16 cellular contexts compared by ENCODE assay signal in genomic region chr1:89989791-89990190, GRCh38. TPM values are rescaled to one million over a fixed set of nuclear protein-coding genes. Genes with fewer than 3 reads are reported as not detected.
A peak's percentile ranks its signal among the peaks of the same experiment; 100 is the strongest.
DNase-seq lines count a peak whose midpoint lies in the region; ATAC-seq, FAIRE-seq and TF ChIP-seq lines count a peak whose summit lies in the region.
"Had no signal": no experiment of that assay in that cellular context is flagged by ENCODE, and none has a peak within 500 bp of the region (broad histone marks: within the 10 kb centered on the region; RNA-seq: fewer than 3 reads in every experiment).

No MANE protein-coding gene starts in this region.

- H3K27me3 Mint-ChIP-seq in T-cell = peaks cover 0 to 9% of the 10 kb centered on the region in 2 donors
- H3K27me3 Mint-ChIP-seq: activated naive CD4-positive, alpha-beta T cell treated with anti-CD3 and anti-CD28 coated beads, Interleukin-2, amount 50 U/mL, for 24 hours had no signal

- CTCF ChIA-PET in PC-3 (lab: Charles Lee) = no interaction called here
- CTCF ChIA-PET in HepG2 (lab: Yijun Ruan, JAX; ENCODE audit: low intra/inter-chr PET ratio, low total read pairs) = no interaction called here
- CTCF ChIA-PET in T-cell (lab: Charles Lee) = interaction anchor here (0.6 to 1.9 kb wide), 8 partner anchors 45 to 508 kb away, joined by 3 to 6 read pairs (median 4); no protein-coding TSS in a partner anchor

- POLR2A ChIA-PET in PC-3 (lab: Charles Lee; ENCODE audit: unreplicated experiment) = interaction anchor here (0.7 kb wide), 1 partner anchor 8 kb away, joined by 3 read pairs; no protein-coding TSS in a partner anchor
- POLR2A ChIA-PET in HepG2 (lab: Yijun Ruan, JAX) = no interaction called here
- POLR2A ChIA-PET in T-cell (lab: Charles Lee) = no interaction called here

- H3K4me3 ChIP-seq in PC-3 (ENCODE audit: low read length) = no peak overlapping the region
- peak overlapping the region in 2 of 3 experiments; percentile 11 to 35; a peak in 3 of 6 replicates for H3K4me3 ChIP-seq in HepG2 (replicated peaks in 1 of 3; ENCODE audit: insufficient read depth in 1 of 3, low read depth in 2 of 3, low read length in 3 of 3)
- H3K4me3 ChIP-seq: ovary, thyroid gland had no signal

- peaks cover 0 to 3% (median 2%) of the 10 kb centered on the region in 3 donors for H3K4me1 Mint-ChIP-seq in T-cell

- H3K36me3 Mint-ChIP-seq in T-cell = no peaks in the 10 kb centered on the region
- H3K36me3 Mint-ChIP-seq: activated naive CD4-positive, alpha-beta T cell treated with anti-CD3 and anti-CD28 coated beads, Interleukin-2, amount 50 U/mL, for 24 hours had no signal

- peaks cover 36% of the 10 kb centered on the region for H3K4me1 ChIP-seq in PC-3 (ENCODE audit: insufficient read depth, low read length)
- H3K4me1 ChIP-seq in HepG2 (ENCODE audit: insufficient read depth, low read length) = peaks cover 45% of the 10 kb centered on the region

- H3K27me3 ChIP-seq in PC-3 (ENCODE audit: low read length) (no peaks in the 10 kb centered on the region), HepG2 (ENCODE audit: control insufficient read depth in 1 of 2, insufficient read depth in 2 of 2, low read length in 2 of 2) (no peaks in the 10 kb centered on the region)
- H3K27me3 ChIP-seq: ovary, thyroid gland had no signal

- TF ChIP-seq RAD21 in HepG2 (CRISPR knock-in tag; IDR thresholded peaks at IDR 0.05) = no peak

- H3K9me2 ChIP-seq in PC-3 (replicated peaks; ENCODE audit: low read length) = no peaks in the 10 kb centered on the region
- H3K9me2 ChIP-seq: SK-N-SH had no signal

- H3K27ac Mint-ChIP-seq in T-cell = no peak overlapping the region
- H3K27ac Mint-ChIP-seq: activated naive CD4-positive, alpha-beta T cell treated with anti-CD3 and anti-CD28 coated beads, Interleukin-2, amount 50 U/mL, for 24 hours had no signal

- no peaks in the 10 kb centered on the region for H3K9me3 Mint-ChIP-seq in T-cell
- H3K9me3 Mint-ChIP-seq: activated naive CD4-positive, alpha-beta T cell treated with anti-CD3 and anti-CD28 coated beads, Interleukin-2, amount 50 U/mL, for 24 hours had no signal

- intact Hi-C loops in PC-3 (cut with micrococcal nuclease) = loop anchor here (5.0 kb wide), 1 partner anchor 102 kb away; no protein-coding TSS in a partner anchor
- intact Hi-C loops in HepG2 (cut with micrococcal nuclease; ENCODE audit: unreplicated experiment) = loop anchor here (2.0 to 10.0 kb wide), 3 partner anchors 47 to 405 kb away; no protein-coding TSS in a partner anchor

- TF ChIP-seq POLR2A in HepG2 (IDR thresholded peaks at IDR 0.05; ENCODE audit: insufficient read depth in 1 of 2, low read depth in 2 of 2, low read length in 2 of 2) = no peak

- H3K79me2 ChIP-seq in PC-3 (ENCODE audit: low read length) (no peaks in the 10 kb centered on the region), HepG2 (ENCODE audit: insufficient read depth, low read length) (no peaks in the 10 kb centered on the region)

- no TSS peak for BruUV-seq in PC-3 (replicated peaks; lab: Mats Ljungman, UMichigan)
- no TSS peak for BruUV-seq in HepG2 (replicated peaks; lab: Mats Ljungman, UMichigan)

- H3K4me2 ChIP-seq in PC-3 (ENCODE audit: low read length) (peak overlapping the region; percentile 9; the same call in 1 of the 2 replicates), HepG2 (ENCODE audit: low read depth, low read length) (peak overlapping the region; percentile 74)
- H3K4me2 ChIP-seq: SK-N-SH had no signal

- H3K4me3 Mint-ChIP-seq in T-cell = no peak overlapping the region
- H3K4me3 Mint-ChIP-seq: activated naive CD4-positive, alpha-beta T cell treated with anti-CD3 and anti-CD28 coated beads, Interleukin-2, amount 50 U/mL, for 24 hours had no signal

- in situ Hi-C loops in G401 (cut with HindIII; ENCODE audit: low sequenced_read_pairs) (no loop called here), HepG2 (cut with HindIII; ENCODE audit: extremely low pct_ligation_motif_present, low pct_unique_long_range_greater_than_20kb) (loop anchor here (5.0 kb wide), 1 partner anchor 182 kb away; no protein-coding TSS in a partner anchor)

- TF ChIP-seq CTCF in PC-3 (conservative IDR thresholded peaks at IDR 0.05; ENCODE audit: low read depth, low read length) (no peak), HepG2 (CRISPR knock-in tag; IDR thresholded peaks at IDR 0.05) (no peak)

- 3% methylated on average over 3 of the region's 3 CpGs for WGBS in HepG2 (ENCODE audit: low lambda C conversion rate)

- H4K20me1 ChIP-seq in PC-3 (ENCODE audit: low read length) (no peaks in the 10 kb centered on the region), HepG2 (ENCODE audit: insufficient read depth, low read length) (no peaks in the 10 kb centered on the region)

- TF ChIP-seq EP300 in HepG2 (IDR thresholded peaks at IDR 0.05; ENCODE audit: low read depth in 2 of 2, low read length in 2 of 2) (peak in 1 of 2 experiments; percentile 19; a peak in 1 of 4 replicates), HepG2 (CRISPR knock-in tag; IDR thresholded peaks at IDR 0.05; ENCODE audit: borderline replicate concordance) (no peak)

- H3K9ac ChIP-seq in PC-3 (ENCODE audit: low read length) (no peak overlapping the region), HepG2 (ENCODE audit: insufficient read depth, low read depth, low read length) (peak overlapping the region; percentile 7; the same call in 1 of the 2 replicates)
- H3K9ac ChIP-seq: SK-N-SH had no signal

- H3K27ac ChIP-seq in PC-3 (ENCODE audit: low read length) = no peak overlapping the region
- H3K27ac ChIP-seq in HepG2 (ENCODE audit: extremely low read length, insufficient read depth, low read length) = peak overlapping the region; percentile 3
- H3K27ac ChIP-seq: ovary, thyroid gland had no signal

- DNase-seq in G401 (ENCODE audit: low spot score) (peak; percentile 75), NCI-H187 treated with DMSO at 0.1 percent for 48 hours (lab: John Stamatoyannopoulos, UW) (peak; percentile 31), PC-3 (peak; percentile 33), HepG2 (ENCODE audit: low spot score) (peak; percentile 58), T-cell (no peak), AML-193 (lab: John Stamatoyannopoulos, UW) (no peak)
- DNase-seq: dermis blood vessel endothelial cell; left cardiac atrium; ovary; SK-N-SH; stimulated activated CD4-positive, alpha-beta T cell treated with anti-CD3 and anti-CD28 coated beads, Interleukin-4, amount 100 ng/mL, for 4 hours; thyroid gland had no signal

- ATAC-seq in PC-3 = no peak
- peak; percentile 80 for ATAC-seq in HepG2
- ATAC-seq in GM21576 (IDR thresholded peaks at IDR 0.05; ENCODE audit: unreplicated experiment) = no peak
- no peak for ATAC-seq in GM21619 (IDR thresholded peaks at IDR 0.05; ENCODE audit: unreplicated experiment)
- ATAC-seq in T-cell (replicated peaks in 1 of 4) = no peak
- ATAC-seq: left cardiac atrium had no signal

- H3K36me3 ChIP-seq in PC-3 (ENCODE audit: low read depth, low read length) = no peaks in the 10 kb centered on the region
- no peaks in the 10 kb centered on the region for H3K36me3 ChIP-seq in HepG2 (replicated peaks in 1 of 2; ENCODE audit: control insufficient read depth in 1 of 2, insufficient read depth in 2 of 2, low read length in 2 of 2)
- H3K36me3 ChIP-seq: ovary, thyroid gland had no signal

- H3F3A ChIP-seq in PC-3 (ENCODE audit: low read length, unreplicated experiment) = no peaks in the 10 kb centered on the region

- H2AFZ ChIP-seq in PC-3 (ENCODE audit: low read length) = 0 out of 2 replicates have a peak overlapping the region, but pooled peaks have one; percentile 0
- H2AFZ ChIP-seq in HepG2 (ENCODE audit: low read length) = no peak overlapping the region

- no peaks in the 10 kb centered on the region for H3K9me3 ChIP-seq in PC-3 (ENCODE audit: low read length)
- no peaks in the 10 kb centered on the region for H3K9me3 ChIP-seq in HepG2 (ENCODE audit: low read length)
- H3K9me3 ChIP-seq: ovary, SK-N-SH, thyroid gland had no signal

- peak; percentile 61 for FAIRE-seq in HepG2 (lab: Jason Lieb, UNC)
- FAIRE-seq: HTR-8/SVneo had no signal

TF ChIP-seq in HepG2, 621 proteins besides CTCF, POLR2A, EP300 and RAD21 (continues in another document):
- no peak for TF ChIP-seq SP1 (IDR thresholded peaks at IDR 0.05)
- TF ChIP-seq SP1 (CRISPR knock-in tag; IDR thresholded peaks at IDR 0.05) = no peak
- no peak for TF ChIP-seq AGO2 (optimal IDR thresholded peaks at IDR 0.05; ENCODE audit: low read depth, low read length)
- no peak for TF ChIP-seq BRCA1 (CRISPR knock-in tag; IDR thresholded peaks at IDR 0.05)

RNA-seq across cellular contexts. Expression of gene ZNF326, which starts 5.1 kb away (rescaled TPM):
- total RNA-seq in G401 (2014; rRNA removed; shearing (Covaris generic)) = 4.2 and 8.0 TPM in 2 replicates
- total RNA-seq in PC-3 (2014; rRNA removed) (7.2 and 12.7 TPM in 2 replicates), HepG2 (2016; rRNA removed; fragmentation: Illumina TruSeq; extraction: Trizol) (16.4 and 20.9 TPM in 2 replicates), T-cell (10 to 100 TPM; 16.4 to 41.3 (median 16.8) TPM)
- 1.9 and 2.8 TPM in 2 replicates for total RNA-seq in HepG2 (2016; cell fraction: cytosol; rRNA removed; fragmentation: Illumina TruSeq; extraction: Trizol; ENCODE audit: low read depth)
- total RNA-seq in HepG2 (2016; cell fraction: insoluble cytoplasmic fraction; rRNA removed; fragmentation: Illumina TruSeq; extraction: Trizol) = 15.5 and 17.4 TPM in 2 replicates
- 3.4 and 4.4 TPM in 2 replicates for total RNA-seq in HepG2 (2016; cell fraction: membrane; rRNA removed; fragmentation: Illumina TruSeq; extraction: Trizol)
- total RNA-seq in HepG2 (2016; cell fraction: nucleus; rRNA removed; fragmentation: Illumina TruSeq; extraction: Trizol) = 41.1 and 42.9 TPM in 2 replicates
- polyA plus RNA-seq in HepG2 (2011; rRNA removed) = 5.4 and 6.3 TPM in 2 replicates
- polyA plus RNA-seq in HepG2 (2011; cell fraction: cytosol; rRNA removed) = 2.3 and 3.2 TPM in 2 replicates
- 7.5 and 11.7 TPM in 2 replicates for polyA plus RNA-seq in HepG2 (2011; cell fraction: nucleus; rRNA removed)
- 10.0 and 14.3 TPM in 2 replicates for polyA plus RNA-seq in HepG2 (2012)
- polyA plus RNA-seq in HepG2 (2016; cell fraction: cytosol; fragmentation: Illumina TruSeq; extraction: Trizol; ENCODE audit: low read depth) = 0.93 and 1.4 TPM in 2 replicates
- 45.1 and 46.0 TPM in 2 replicates for polyA plus RNA-seq in HepG2 (2016; cell fraction: insoluble cytoplasmic fraction; fragmentation: Illumina TruSeq; extraction: Trizol; ENCODE audit: low read depth)
- polyA plus RNA-seq in HepG2 (2016; cell fraction: membrane; fragmentation: Illumina TruSeq; extraction: Trizol; ENCODE audit: low read depth) = 2.0 and 2.8 TPM in 2 replicates
- polyA plus RNA-seq in HepG2 (2016; cell fraction: nucleus; fragmentation: Illumina TruSeq; extraction: Trizol; ENCODE audit: insufficient read depth, low read depth) = 47.9 and 52.0 TPM in 2 replicates
- 6.1 and 10.5 TPM in 2 replicates for polyA minus RNA-seq in HepG2 (2011; rRNA and poly(A)+ RNA removed; ENCODE audit: low replicate concordance)
- 2.5 and 3.4 TPM in 2 replicates for polyA minus RNA-seq in HepG2 (2011; cell fraction: cytosol; rRNA and poly(A)+ RNA removed)
- polyA minus RNA-seq in HepG2 (2011; cell fraction: nucleus; rRNA and poly(A)+ RNA removed) = 96.4 and 101 TPM in 2 replicates

Comparison
In these comparisons a context has a peak if more than half of its experiments do, and no peak if none do; other contexts are left out.
1. DNase-seq: peak in G401 (single experiment), NCI-H187 treated with DMSO at 0.1 percent for 48 hours (single experiment), PC-3 (single experiment) and HepG2 (single experiment); none in T-cell (0 of 34) and AML-193 (0 of 2).
2. CTCF ChIA-PET loops: an anchor here in T-cell (0.6 to 1.9 kb wide); none called in PC-3 and HepG2.